In genomic region chr1:1429671-1430073, GRCh38 we compare ENCODE assay signal across 14 cellular contexts. TPM values are rescaled to one million over a fixed set of nuclear protein-coding genes. Genes with fewer than 3 reads are reported as not detected.
DNase-seq lines count a peak whose midpoint lies in the region; ATAC-seq, FAIRE-seq and TF ChIP-seq lines count a peak whose summit lies in the region.
"Had no signal": no experiment of that assay in that cellular context is flagged by ENCODE, and none has a peak within 500 bp of the region (broad histone marks: within the 10 kb centered on the region; RNA-seq: fewer than 3 reads in every experiment).

No MANE protein-coding gene starts in this region.

- no peak for TF ChIP-seq CTCF in adrenal gland (IDR thresholded peaks at IDR 0.05)
- TF ChIP-seq CTCF in heart left ventricle (IDR thresholded peaks at IDR 0.05): no peak
- no peak for TF ChIP-seq CTCF in pancreas (IDR thresholded peaks at IDR 0.05)

- no peaks in the 10 kb centered on the region for H3K4me1 Mint-ChIP-seq in stimulated activated effector memory CD8-positive, alpha-beta T cell treated with anti-CD3 and anti-CD28 coated beads, Interleukin-12 subunit alpha, Interleukin-12 subunit beta, amount 100 ng/mL, for 72 hours

- in situ Hi-C loops in HAP-1 (cut with MboI; ENCODE audit: low sequenced_read_pairs): no loop called here

- TF ChIP-seq POLR2A in adrenal gland (IDR thresholded peaks at IDR 0.05) (no peak), heart left ventricle (IDR thresholded peaks at IDR 0.05) (no peak)

- H3K27ac ChIP-seq in adrenal gland (peak overlapping the region in 3 of 5 donors; percentile 46 to 80 (median 77)), heart left ventricle (peak overlapping the region; percentile 73 to 99 (median 91)), pancreas (peak overlapping the region; percentile 81 to 96 (median 92))

- no peak overlapping the region for H3K4me3 ChIP-seq in adrenal gland
- no peak overlapping the region for H3K4me3 ChIP-seq in heart left ventricle
- H3K4me3 ChIP-seq in pancreas: no peak overlapping the region
- no peak overlapping the region for H3K4me3 ChIP-seq in HAP-1

- H3K36me3 ChIP-seq in adrenal gland (replicated peaks in 1 of 2): no peaks in the 10 kb centered on the region
- H3K36me3 ChIP-seq in heart left ventricle: no peaks in the 10 kb centered on the region
- H3K36me3 ChIP-seq in pancreas: no peaks in the 10 kb centered on the region
- no peaks in the 10 kb centered on the region for H3K36me3 ChIP-seq in HAP-1 (replicated peaks)

- H3K9me3 ChIP-seq in adrenal gland (replicated peaks in 1 of 3) (no peaks in the 10 kb centered on the region), heart left ventricle (no peaks in the 10 kb centered on the region), pancreas (no peaks in the 10 kb centered on the region), HAP-1 (no peaks in the 10 kb centered on the region)

- ATAC-seq in heart left ventricle (no peak), pancreas (no peak)
- ATAC-seq in stimulated activated effector memory CD8-positive, alpha-beta T cell treated with anti-CD3 and anti-CD28 coated beads, Interleukin-12 subunit alpha, Interleukin-12 subunit beta, amount 100 ng/mL, for 72 hours: no peak
- ATAC-seq: activated T-cell treated with anti-CD3 and anti-CD28 coated beads, Interleukin-2, amount 50 U/mL, for 72 hours had no signal

- H3K4me1 ChIP-seq in adrenal gland (replicated peaks in 1 of 2): peaks cover 22 to 29% of the 10 kb centered on the region in 2 donors
- H3K4me1 ChIP-seq in heart left ventricle: peaks cover 11 to 67% (median 57%) of the 10 kb centered on the region in 12 donors
- peaks cover 9 to 54% (median 36%) of the 10 kb centered on the region in 3 donors for H3K4me1 ChIP-seq in pancreas
- H3K4me1 ChIP-seq in HAP-1: peaks cover 13% of the 10 kb centered on the region

- FAIRE-seq in pancreas (lab: Jason Lieb, UNC): no peak

- H3K27me3 ChIP-seq in adrenal gland (no peaks in the 10 kb centered on the region), heart left ventricle (peaks cover 0 to 28% (median 4%) of the 10 kb centered on the region in 9 donors), pancreas (no peaks in the 10 kb centered on the region), HAP-1 (ENCODE audit: low read depth) (no peaks in the 10 kb centered on the region)

- H3K27ac Mint-ChIP-seq in stimulated activated effector memory CD8-positive, alpha-beta T cell treated with anti-CD3 and anti-CD28 coated beads, Interleukin-12 subunit alpha, Interleukin-12 subunit beta, amount 100 ng/mL, for 72 hours: no peak overlapping the region
- H3K27ac Mint-ChIP-seq: activated T-cell treated with anti-CD3 and anti-CD28 coated beads, Interleukin-2, amount 50 U/mL, for 72 hours; B cell; immature natural killer cell; T-helper 2 cell treated with Interferon-gamma antibody and Interleukin-4, amounts not matched to agents 5 μg/mL and 100 μg/mL, for 36 hours had no signal

- DNase-seq in COLO668 (lab: John Stamatoyannopoulos, UW; ENCODE audit: unreplicated experiment) (peak; percentile 50), adrenal gland (peak in 1 of 7 donors; percentile 24), heart left ventricle (peak in 2 of 5 donors; percentile 41 to 52), pancreas (peak in 2 of 6 donors; percentile 14 to 22), NCI-H526 (lab: John Stamatoyannopoulos, UW) (no peak), NCI-H2196 (lab: John Stamatoyannopoulos, UW; ENCODE audit: unreplicated experiment) (no peak), HAP-1 (ENCODE audit: low spot score in 2 of 2) (no peak)
- no peak for DNase-seq in stimulated activated effector memory CD8-positive, alpha-beta T cell treated with anti-CD3 and anti-CD28 coated beads, Interleukin-12 subunit alpha, Interleukin-12 subunit beta, amount 100 ng/mL, for 72 hours (ENCODE audit: low spot score in 2 of 2)
- DNase-seq: activated T-cell treated with anti-CD3 and anti-CD28 coated beads, Interleukin-2, amount 50 U/mL, for 72 hours; effector memory CD4-positive, alpha-beta T cell; immature natural killer cell; Kasumi-1 had no signal

- WGBS in adrenal gland, 4 donors: 52 to 73% (median 68%) methylated on average over 6 of the region's 6 CpGs
- WGBS in heart left ventricle, 4 donors: 52 to 63% (median 61%) methylated on average over 6 of the region's 6 CpGs
- WGBS in pancreas, 2 donors: 64 to 65% methylated on average over 6 of the region's 6 CpGs

- H3K36me3 Mint-ChIP-seq in stimulated activated effector memory CD8-positive, alpha-beta T cell treated with anti-CD3 and anti-CD28 coated beads, Interleukin-12 subunit alpha, Interleukin-12 subunit beta, amount 100 ng/mL, for 72 hours: no peaks in the 10 kb centered on the region
- H3K36me3 Mint-ChIP-seq: immature natural killer cell had no signal

- H3K4me3 Mint-ChIP-seq in stimulated activated effector memory CD8-positive, alpha-beta T cell treated with anti-CD3 and anti-CD28 coated beads, Interleukin-12 subunit alpha, Interleukin-12 subunit beta, amount 100 ng/mL, for 72 hours: no peak overlapping the region
- H3K4me3 Mint-ChIP-seq: activated T-cell treated with anti-CD3 and anti-CD28 coated beads, Interleukin-2, amount 50 U/mL, for 72 hours; B cell; T-helper 2 cell treated with Interferon-gamma antibody and Interleukin-4, amounts not matched to agents 5 μg/mL and 100 μg/mL, for 36 hours had no signal

- no peaks in the 10 kb centered on the region for H3K9me3 Mint-ChIP-seq in stimulated activated effector memory CD8-positive, alpha-beta T cell treated with anti-CD3 and anti-CD28 coated beads, Interleukin-12 subunit alpha, Interleukin-12 subunit beta, amount 100 ng/mL, for 72 hours
- H3K9me3 Mint-ChIP-seq: activated T-cell treated with anti-CD3 and anti-CD28 coated beads, Interleukin-2, amount 50 U/mL, for 72 hours; immature natural killer cell; T-helper 2 cell treated with Interferon-gamma antibody and Interleukin-4, amounts not matched to agents 5 μg/mL and 100 μg/mL, for 36 hours had no signal

- intact Hi-C loops in adrenal gland (cut with DNase I) (no loop called here), heart left ventricle (cut with DNase I) (loop anchor here in 1 of 10 donors (2.0 kb wide), 1 partner anchor 23 kb away; the partner anchor contains the start of gene MRPL20), pancreas (cut with DNase I) (no loop called here)

RNA-seq across cellular contexts. Expression of gene VWA1, which starts 5.8 kb away (rescaled TPM):
- total RNA-seq in adrenal gland (10 to 100 TPM; 14.8 to 49.0 (median 30.6) TPM), heart left ventricle (10 to 100 TPM; 11.0 to 49.5 (median 18.8) TPM), pancreas (100 to 1,000 TPM in 2 of 6 donors, 10 to 100 TPM in 4; 25.4 to 138 (median 52.9) TPM)
- polyA plus RNA-seq in adrenal gland (10 to 100 TPM in 2 of 3 donors, under 1 TPM in 1; 0.99 to 39.3 (median 25.9) TPM), heart left ventricle (10 to 100 TPM in 1 of 2 donors, 1 to 10 TPM in 1; 7.0 to 13.2 TPM), pancreas (10 to 100 TPM; 53.3 to 58.7 TPM)
- total RNA-seq: B cell had no signal
- polyA plus RNA-seq: immature natural killer cell had no signal

RNA-seq across cellular contexts. Expression of gene ANKRD65, which starts 8.6 kb away (rescaled TPM):
- total RNA-seq in adrenal gland (1 to 10 TPM in 5 of 8 donors, under 1 TPM in 3; 0.39 to 2.6 (median 1.6) TPM), heart left ventricle (1 to 10 TPM in 8 of 9 donors, under 1 TPM in 1; 0.58 to 4.0 (median 1.3) TPM), pancreas (10 to 100 TPM in 3 of 6 donors, 1 to 10 TPM in 3; 2.3 to 16.1 (median 10.7) TPM)
- polyA plus RNA-seq in adrenal gland (1 to 10 TPM in 2 of 3 donors, under 1 TPM in 1; 0.53 to 3.4 (median 2.2) TPM), heart left ventricle (1 to 10 TPM in 1 of 2 donors, under 1 TPM in 1; 0.86 to 1.5 TPM), pancreas (10 to 100 TPM; 22.1 to 41.8 TPM)
- total RNA-seq: B cell had no signal
- polyA plus RNA-seq: immature natural killer cell had no signal

RNA-seq across cellular contexts. Expression of gene ATAD3C, which starts 19.8 kb away (rescaled TPM):
- total RNA-seq in adrenal gland (1 to 10 TPM in 2 of 8 donors, under 1 TPM in 3, not detected in 3; under 0.01 to 1.4 (median 0.69) TPM), heart left ventricle (1 to 10 TPM in 3 of 9 donors, under 1 TPM in 4, not detected in 2; 0.12 to 3.4 (median 0.60) TPM), pancreas (1 to 10 TPM; 2.4 to 9.5 (median 5.8) TPM)
- polyA plus RNA-seq in adrenal gland (1 to 10 TPM in 1 of 3 donors, under 1 TPM in 2; 0.09 to 1.2 (median 0.72) TPM), heart left ventricle (under 1 TPM; 0.49 to 0.53 TPM), pancreas (10 to 100 TPM; 11.4 to 22.0 TPM)

RNA-seq across cellular contexts. Expression of gene MRPL20, which starts 22.6 kb away (rescaled TPM):
- total RNA-seq in adrenal gland: 100 to 1,000 TPM in 7 of 8 donors, 10 to 100 TPM in 1; 98.9 to 276 (median 158) TPM
- polyA plus RNA-seq in adrenal gland: 100 to 1,000 TPM; 116 to 175 (median 134) TPM
- total RNA-seq in heart left ventricle: 100 to 1,000 TPM; 112 to 208 (median 128) TPM
- 100 to 1,000 TPM; 147 to 238 TPM for polyA plus RNA-seq in heart left ventricle
- 10 to 100 TPM; 42.1 to 71.8 (median 49.1) TPM for total RNA-seq in pancreas
- polyA plus RNA-seq in pancreas: 100 to 1,000 TPM in 1 of 2 donors, 10 to 100 TPM in 1; 69.0 to 121 TPM

RNA-seq across cellular contexts. Expression of gene CCNL2, which starts 30.5 kb away (rescaled TPM):
- 100 to 1,000 TPM in 6 of 8 donors, 10 to 100 TPM in 2; 53.4 to 264 (median 148) TPM for total RNA-seq in adrenal gland
- 100 to 1,000 TPM in 2 of 3 donors, 10 to 100 TPM in 1; 65.2 to 893 (median 593) TPM for polyA plus RNA-seq in adrenal gland
- 10 to 100 TPM; 35.4 to 66.5 (median 50.7) TPM for total RNA-seq in heart left ventricle
- 10 to 100 TPM; 42.3 to 87.8 TPM for polyA plus RNA-seq in heart left ventricle
- total RNA-seq in pancreas: 100 to 1,000 TPM in 1 of 6 donors, 10 to 100 TPM in 5; 49.2 to 124 (median 77.1) TPM
- polyA plus RNA-seq in pancreas: 100 to 1,000 TPM; 270 to 409 TPM
